Comparison of ENCODE assay signal across 20 cellular contexts in genomic region chr1:11581455-11581854, GRCh38.
DNase-seq lines count a peak whose midpoint lies in the region; ATAC-seq and TF ChIP-seq lines count a peak whose summit lies in the region.
"Had no signal": no experiment of that assay in that cellular context is flagged by ENCODE, and none has a peak within 500 bp of the region (broad histone marks: within the 10 kb centered on the region; RNA-seq: fewer than 3 reads in every experiment).

No MANE protein-coding gene starts in this region.

- H3K4me2 ChIP-seq in GM23338, result no peak overlapping the region
- no peak overlapping the region for H3K4me2 ChIP-seq in mesendoderm (ENCODE audit: low read length)
- H3K4me2 ChIP-seq: BLaER1 had no signal

- no peaks in the 10 kb centered on the region for H4K20me1 ChIP-seq in GM23338 (replicated peaks; ENCODE audit: insufficient read depth)
- H4K20me1 ChIP-seq: BLaER1 had no signal

- H3K79me2 ChIP-seq in GM23338 (replicated peaks; ENCODE audit: insufficient read depth) (no peaks in the 10 kb centered on the region), mesendoderm (ENCODE audit: control insufficient read depth, insufficient read depth, low read length) (no peaks in the 10 kb centered on the region)

- no peak overlapping the region for H3K27ac ChIP-seq in GM23338 (ENCODE audit: low read depth)
- no peak overlapping the region for H3K27ac ChIP-seq in mesendoderm (ENCODE audit: low read depth, low read length)
- no peak overlapping the region for H3K27ac ChIP-seq in spleen
- H3K27ac ChIP-seq in CD8-positive, alpha-beta T cell (ENCODE audit: low read depth, low read length), result no peak overlapping the region
- H3K27ac ChIP-seq: BLaER1 had no signal

- no peak overlapping the region for H3K18ac ChIP-seq in mesendoderm (ENCODE audit: low read length)

- H4K5ac ChIP-seq in mesendoderm (ENCODE audit: low read length), result no peak overlapping the region

- H3K9ac ChIP-seq in mesendoderm (ENCODE audit: low read length), result no peak overlapping the region
- H3K9ac ChIP-seq: BLaER1 had no signal

- no peak for TF ChIP-seq CTCF in GM23338 (conservative IDR thresholded peaks at IDR 0.05; ENCODE audit: low read depth in 2 of 2)
- no peak for TF ChIP-seq CTCF in spleen (IDR thresholded peaks at IDR 0.05 in 8 of 11, conservative IDR thresholded peaks at IDR 0.05 in 3 of 11)
- TF ChIP-seq CTCF in CD8-positive, alpha-beta T cell (IDR thresholded peaks at IDR 0.05), result no peak

- H3K4me3 Mint-ChIP-seq in GM23338, result no peak overlapping the region
- no peak overlapping the region for H3K4me3 Mint-ChIP-seq in CD8-positive, alpha-beta T cell
- H3K4me3 Mint-ChIP-seq: CD14-positive monocyte; CD4-positive, alpha-beta memory T cell; CD4-positive, CD25-positive, alpha-beta regulatory T cell had no signal

- no peak overlapping the region for H2BK15ac ChIP-seq in mesendoderm (replicated peaks; ENCODE audit: low read depth)

- no peak overlapping the region for H3K56ac ChIP-seq in mesendoderm (ENCODE audit: low read length)

- H3K4me1 ChIP-seq in GM23338 (ENCODE audit: insufficient read depth), result no peaks in the 10 kb centered on the region
- no peaks in the 10 kb centered on the region for H3K4me1 ChIP-seq in mesendoderm (ENCODE audit: control insufficient read depth, low read depth, low read length)
- H3K4me1 ChIP-seq in spleen, result no peaks in the 10 kb centered on the region
- no peaks in the 10 kb centered on the region for H3K4me1 ChIP-seq in CD8-positive, alpha-beta T cell (ENCODE audit: insufficient read depth, low read length)
- H3K4me1 ChIP-seq: BE2C, BLaER1, Caco-2 had no signal

- peaks cover 2% of the 10 kb centered on the region for H3K27me3 Mint-ChIP-seq in GM23338 (ENCODE audit: insufficient read depth, low read depth, poor library complexity)
- peaks cover 41% of the 10 kb centered on the region for H3K27me3 Mint-ChIP-seq in CD8-positive, alpha-beta T cell (ENCODE audit: low read depth)

- H3K4ac ChIP-seq in mesendoderm (ENCODE audit: low read depth, low read length), result no peak overlapping the region

- POLR2A ChIA-PET in HEK293T (lab: Yijun Ruan, JAX), result no interaction called here
- POLR2A ChIA-PET in CD8-positive, alpha-beta T cell (lab: Charles Lee), result no interaction called here

- no peak overlapping the region for H3K23ac ChIP-seq in mesendoderm (ENCODE audit: low read length)

- H3K4me1 Mint-ChIP-seq in GM23338, result no peaks in the 10 kb centered on the region
- no peaks in the 10 kb centered on the region for H3K4me1 Mint-ChIP-seq in CD8-positive, alpha-beta T cell (ENCODE audit: low read depth)
- H3K4me1 Mint-ChIP-seq: CD14-positive monocyte; CD4-positive, alpha-beta memory T cell; CD4-positive, CD25-positive, alpha-beta regulatory T cell had no signal

- DNase-seq in GM23338 (ENCODE audit: low spot score) (peak; percentile 37), HEK293T (ENCODE audit: extremely low spot score) (no peak), RPMI8226 (peak; percentile 47), mesendoderm (peak; percentile 45), spleen (no peak), cerebellar cortex (ENCODE audit: low spot score) (no peak), NCI-H510A treated with DMSO at 0.1 percent for 48 hours (lab: John Stamatoyannopoulos, UW) (no peak)
- DNase-seq in CD8-positive, alpha-beta T cell, result no peak
- DNase-seq: 8988T; ACHN; BE2C; C1 segment of cervical spinal cord; Caco-2; Calu3; CD4-positive, alpha-beta memory T cell; CD4-positive, CD25-positive, alpha-beta regulatory T cell; DMS79 treated with DMSO at 0.1 percent for 48 hours; GF-D8 had no signal

- peak; percentile 33; the same call in 2 of the 3 replicates for ATAC-seq in GM23338
- no peak for ATAC-seq in CD8-positive, alpha-beta T cell

- CTCF ChIA-PET in HEK293T (lab: Yijun Ruan, JAX), result no interaction called here
- CTCF ChIA-PET in CD8-positive, alpha-beta T cell (lab: Charles Lee), result no interaction called here

- intact Hi-C loops in spleen (cut with DNase I; ENCODE audit: low total_unique reads), result no loop called here
- intact Hi-C loops in CD8-positive, alpha-beta T cell (cut with DNase I, micrococcal nuclease), result no loop called here

- no peaks in the 10 kb centered on the region for H3K36me3 ChIP-seq in GM23338 (ENCODE audit: insufficient read depth)
- no peaks in the 10 kb centered on the region for H3K36me3 ChIP-seq in mesendoderm (ENCODE audit: control insufficient read depth, insufficient read depth, low read length)
- H3K36me3 ChIP-seq in spleen, result no peaks in the 10 kb centered on the region
- no peaks in the 10 kb centered on the region for H3K36me3 ChIP-seq in CD8-positive, alpha-beta T cell (ENCODE audit: insufficient read depth, low read length)
- H3K36me3 ChIP-seq: BE2C, BLaER1 had no signal

- no peaks in the 10 kb centered on the region for H3K36me3 Mint-ChIP-seq in GM23338 (ENCODE audit: low read depth)
- no peaks in the 10 kb centered on the region for H3K36me3 Mint-ChIP-seq in CD8-positive, alpha-beta T cell
- H3K36me3 Mint-ChIP-seq: CD14-positive monocyte; CD4-positive, alpha-beta memory T cell; CD4-positive, CD25-positive, alpha-beta regulatory T cell had no signal

- no peak overlapping the region for H2BK5ac ChIP-seq in mesendoderm (ENCODE audit: low read length)

- H3K4me3 ChIP-seq in GM23338, result no peak overlapping the region
- H3K4me3 ChIP-seq in mesendoderm (ENCODE audit: low read length), result no peak overlapping the region
- H3K4me3 ChIP-seq in spleen, result no peak overlapping the region
- H3K4me3 ChIP-seq in CD8-positive, alpha-beta T cell (ENCODE audit: low read depth, low read length), result no peak overlapping the region
- H3K4me3 ChIP-seq: BLaER1 had no signal

- no peaks in the 10 kb centered on the region for H3F3A ChIP-seq in GM23338 (replicated peaks; ENCODE audit: low read depth)

- H4K8ac ChIP-seq in mesendoderm (ENCODE audit: low read depth, low read length), result no peak overlapping the region

- no peak overlapping the region for H2AFZ ChIP-seq in GM23338

- no peak overlapping the region for H2BK120ac ChIP-seq in mesendoderm (ENCODE audit: low read depth, low read length)

- no peaks in the 10 kb centered on the region for H3K9me3 ChIP-seq in spleen
- no peaks in the 10 kb centered on the region for H3K9me3 ChIP-seq in CD8-positive, alpha-beta T cell (ENCODE audit: low read length)
- H3K9me3 ChIP-seq: BE2C, BLaER1, Caco-2 had no signal

- no peaks in the 10 kb centered on the region for H3K9me3 Mint-ChIP-seq in GM23338
- H3K9me3 Mint-ChIP-seq in CD8-positive, alpha-beta T cell, result no peaks in the 10 kb centered on the region
- H3K9me3 Mint-ChIP-seq: CD4-positive, CD25-positive, alpha-beta regulatory T cell had no signal

- no peak overlapping the region for H2AK5ac ChIP-seq in mesendoderm (ENCODE audit: low read length)

- no peaks in the 10 kb centered on the region for H3K9me2 ChIP-seq in GM23338 (ENCODE audit: insufficient read depth)

- no peak for TF ChIP-seq POLR2A in spleen (IDR thresholded peaks at IDR 0.05)

- H3K27me3 ChIP-seq in GM23338 (ENCODE audit: insufficient read depth) (no peaks in the 10 kb centered on the region), mesendoderm (ENCODE audit: insufficient read depth, low read length, poor library complexity) (no peaks in the 10 kb centered on the region), spleen (replicated peaks in 1 of 7) (peaks cover 0 to 47% (median 2%) of the 10 kb centered on the region in 7 donors)
- H3K27me3 ChIP-seq in CD8-positive, alpha-beta T cell (ENCODE audit: insufficient read depth, low read length), result no peaks in the 10 kb centered on the region
- H3K27me3 ChIP-seq: BE2C, BLaER1 had no signal

- WGBS in mesendoderm (ENCODE audit: extremely low coverage, insufficient coverage, low lambda C conversion rate), result no CpG with 5 or more reads among the region's 7 CpGs
- WGBS in spleen, 5 donors, result 62 to 74% (median 65%) methylated on average over 7 of the region's 7 CpGs

- H3K27ac Mint-ChIP-seq in GM23338, result no peak overlapping the region
- H3K27ac Mint-ChIP-seq in CD8-positive, alpha-beta T cell, result no peak overlapping the region
- H3K27ac Mint-ChIP-seq: CD14-positive monocyte; CD4-positive, alpha-beta memory T cell had no signal

- H3K79me1 ChIP-seq in mesendoderm (ENCODE audit: low read length), result no peaks in the 10 kb centered on the region

TF ChIP-seq in HEK293T, 16 proteins besides CTCF, POLR2A, EP300 and RAD21:
- TF ChIP-seq FOXA1 (IDR thresholded peaks at IDR 0.05) (no peak), PKNOX1 (IDR thresholded peaks at IDR 0.05) (peak; percentile 37; the same call in 1 of the 2 replicates), ZNF384 (IDR thresholded peaks at IDR 0.05) (no peak), SUZ12 (IDR thresholded peaks at IDR 0.05) (no peak), FOXM1 (IDR thresholded peaks at IDR 0.05; ENCODE audit: borderline replicate concordance) (no peak)
TF ChIP-seq in HEK293T: peak in this region for 1.

Comparison
In these comparisons a context has a peak if more than half of its experiments do, and no peak if none do; other contexts are left out.
1. DNase-seq: peak in GM23338 (single experiment), RPMI8226 (single experiment) and mesendoderm (single experiment); none in HEK293T (single experiment), spleen (single experiment), cerebellar cortex (single experiment), CD8-positive, alpha-beta T cell (0 of 7) and NCI-H510A treated with DMSO at 0.1 percent for 48 hours (single experiment).